Comparison of ENCODE assay signal across 9 cellular contexts in the genomic region with DNA sequence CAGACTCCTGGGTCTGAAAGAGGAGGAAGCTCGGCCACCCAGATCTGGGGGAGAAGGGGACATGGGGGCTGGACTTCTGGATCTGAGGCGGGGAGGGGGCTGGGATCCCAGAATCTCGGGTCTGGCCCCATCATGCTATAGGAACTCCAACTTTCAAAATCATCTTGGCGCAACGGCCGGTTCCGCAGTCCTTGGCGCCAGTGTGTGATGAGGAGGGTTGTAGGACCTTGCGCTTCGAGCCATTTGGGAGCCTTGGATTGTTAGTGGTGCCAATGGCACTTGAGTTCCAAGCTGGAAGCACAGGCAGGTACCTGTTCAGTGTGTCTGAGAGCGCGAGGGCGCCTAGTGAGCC. TPM values are rescaled to one million over a fixed set of nuclear protein-coding genes. Genes with fewer than 3 reads are reported as not detected.
A peak's percentile ranks its signal among the peaks of the same experiment; 100 is the strongest.
DNase-seq lines count a peak whose midpoint lies in the region; ATAC-seq lines count a peak whose summit lies in the region.
"Had no signal": no experiment of that assay in that cellular context is flagged by ENCODE, and none has a peak within 500 bp of the region (broad histone marks: within the 10 kb centered on the region; RNA-seq: fewer than 3 reads in every experiment).

No MANE protein-coding gene starts in this region.

- peak overlapping the region; percentile 66 for H3K9ac ChIP-seq in iPS-18a (ENCODE audit: low read length)

- H3K36me3 ChIP-seq in iPS-18a (ENCODE audit: control insufficient read depth, low read depth, low read length): no peaks in the 10 kb centered on the region

- no peak for ATAC-seq in activated CD8-positive, alpha-beta T cell treated with anti-CD3 and anti-CD28 coated beads, Interleukin-2, amount 10 ng/mL, durations not matched to agents 7 days and 5 days
- no peak for ATAC-seq in stimulated activated naive CD8-positive, alpha-beta T cell treated with anti-CD3 and anti-CD28 coated beads, Interleukin-15, amount 100 ng/mL, for 72 hours
- ATAC-seq in HG02973 (IDR thresholded peaks at IDR 0.05; ENCODE audit: unreplicated experiment): no peak

- no peaks in the 10 kb centered on the region for H3K27me3 Mint-ChIP-seq in activated CD8-positive, alpha-beta T cell treated with anti-CD3 and anti-CD28 coated beads, Interleukin-2, amount 10 ng/mL, durations not matched to agents 7 days and 5 days (ENCODE audit: low read depth)
- no peaks in the 10 kb centered on the region for H3K27me3 Mint-ChIP-seq in stimulated activated naive CD8-positive, alpha-beta T cell treated with anti-CD3 and anti-CD28 coated beads, Interleukin-15, amount 100 ng/mL, for 72 hours

- H3K27ac Mint-ChIP-seq in activated CD8-positive, alpha-beta T cell treated with anti-CD3 and anti-CD28 coated beads, Interleukin-2, amount 10 ng/mL, durations not matched to agents 7 days and 5 days: peak overlapping the region; percentile 96
- peak overlapping the region; percentile 94 to 98 for H3K27ac Mint-ChIP-seq in stimulated activated naive CD8-positive, alpha-beta T cell treated with anti-CD3 and anti-CD28 coated beads, Interleukin-15, amount 100 ng/mL, for 72 hours

- H3K4me1 ChIP-seq in iPS-18a (ENCODE audit: control insufficient read depth, low read depth, low read length): no peaks in the 10 kb centered on the region

- peak overlapping the region; percentile 92 for H3K4me3 Mint-ChIP-seq in activated CD8-positive, alpha-beta T cell treated with anti-CD3 and anti-CD28 coated beads, Interleukin-2, amount 10 ng/mL, durations not matched to agents 7 days and 5 days
- H3K4me3 Mint-ChIP-seq in stimulated activated naive CD8-positive, alpha-beta T cell treated with anti-CD3 and anti-CD28 coated beads, Interleukin-15, amount 100 ng/mL, for 72 hours: peak overlapping the region; percentile 90 to 92

- no peaks in the 10 kb centered on the region for H3K27me3 ChIP-seq in iPS-18a (ENCODE audit: control insufficient read depth, insufficient read depth, low read length)

- peak overlapping the region; percentile 85 for H3K4me3 ChIP-seq in iPS-18a (ENCODE audit: low read length)

- POLR2A ChIA-PET in activated CD8-positive, alpha-beta T cell treated with anti-CD3 and anti-CD28 coated beads, Interleukin-2, amount 10 ng/mL, durations not matched to agents 7 days and 5 days (lab: Charles Lee): interaction anchor here (0.6 to 3.4 kb wide), 11 partner anchors 9 to 451 kb away, joined by 3 to 16 read pairs (median 4); partner anchors contain the start of gene PPP1R15A

- H3K4me1 Mint-ChIP-seq in activated CD8-positive, alpha-beta T cell treated with anti-CD3 and anti-CD28 coated beads, Interleukin-2, amount 10 ng/mL, durations not matched to agents 7 days and 5 days (ENCODE audit: low read depth): peaks cover 51% of the 10 kb centered on the region
- peaks cover 74% of the 10 kb centered on the region for H3K4me1 Mint-ChIP-seq in stimulated activated naive CD8-positive, alpha-beta T cell treated with anti-CD3 and anti-CD28 coated beads, Interleukin-15, amount 100 ng/mL, for 72 hours

- peak; percentile 43 for DNase-seq in DMS53 (lab: John Stamatoyannopoulos, UW)
- DNase-seq in DMS53 treated with DMSO at 0.1 percent for 48 hours (lab: John Stamatoyannopoulos, UW; ENCODE audit: unreplicated experiment): no peak
- no peak for DNase-seq in activated CD8-positive, alpha-beta T cell treated with anti-CD3 and anti-CD28 coated beads, Interleukin-2, amount 10 ng/mL, durations not matched to agents 7 days and 5 days
- DNase-seq in stimulated activated naive CD8-positive, alpha-beta T cell treated with anti-CD3 and anti-CD28 coated beads, Interleukin-15, amount 100 ng/mL, for 72 hours: no peak
- no peak for DNase-seq in KG1 (lab: John Stamatoyannopoulos, UW)
- no peak for DNase-seq in GOT3 (lab: John Stamatoyannopoulos, UW)

- no peaks in the 10 kb centered on the region for H3K9me3 Mint-ChIP-seq in activated CD8-positive, alpha-beta T cell treated with anti-CD3 and anti-CD28 coated beads, Interleukin-2, amount 10 ng/mL, durations not matched to agents 7 days and 5 days (ENCODE audit: insufficient read depth)
- no peaks in the 10 kb centered on the region for H3K9me3 Mint-ChIP-seq in stimulated activated naive CD8-positive, alpha-beta T cell treated with anti-CD3 and anti-CD28 coated beads, Interleukin-15, amount 100 ng/mL, for 72 hours

- CTCF ChIA-PET in activated CD8-positive, alpha-beta T cell treated with anti-CD3 and anti-CD28 coated beads, Interleukin-2, amount 10 ng/mL, durations not matched to agents 7 days and 5 days (lab: Charles Lee): interaction anchor here (0.7 to 3.5 kb wide), 44 partner anchors 8 to 646 kb away, joined by 3 to 96 read pairs (median 4); partner anchors contain the start of genes BCAT2, CA11, DBP and HSD17B14

- H3K27ac ChIP-seq in iPS-18a (ENCODE audit: low read length): peak overlapping the region; percentile 46

- H3K36me3 Mint-ChIP-seq in activated CD8-positive, alpha-beta T cell treated with anti-CD3 and anti-CD28 coated beads, Interleukin-2, amount 10 ng/mL, durations not matched to agents 7 days and 5 days (ENCODE audit: low read depth): peaks cover 23% of the 10 kb centered on the region

- H3K9me3 ChIP-seq in iPS-18a (ENCODE audit: control insufficient read depth, low read depth, low read length): no peaks in the 10 kb centered on the region

RNA-seq across cellular contexts. Expression of gene RUVBL2, which starts 0.3 kb away (rescaled TPM):
- total RNA-seq in activated CD8-positive, alpha-beta T cell treated with anti-CD3 and anti-CD28 coated beads, Interleukin-2, amount 10 ng/mL, durations not matched to agents 7 days and 5 days: 100 to 1,000 TPM; 105 to 106 TPM

RNA-seq across cellular contexts. Expression of gene GYS1, which starts 0.9 kb away (rescaled TPM):
- 10 to 100 TPM; 54.7 to 57.9 TPM for total RNA-seq in activated CD8-positive, alpha-beta T cell treated with anti-CD3 and anti-CD28 coated beads, Interleukin-2, amount 10 ng/mL, durations not matched to agents 7 days and 5 days

RNA-seq across cellular contexts. Expression of gene LHB, which starts 22.9 kb away (rescaled TPM):
- total RNA-seq in activated CD8-positive, alpha-beta T cell treated with anti-CD3 and anti-CD28 coated beads, Interleukin-2, amount 10 ng/mL, durations not matched to agents 7 days and 5 days: not detected

RNA-seq across cellular contexts. Expression of gene FTL, which starts 28.9 kb away (rescaled TPM):
- 1,000 to 10,000 TPM in 1 of 2 experiments, 100 to 1,000 TPM in 1; 971 to 1,027 TPM for total RNA-seq in activated CD8-positive, alpha-beta T cell treated with anti-CD3 and anti-CD28 coated beads, Interleukin-2, amount 10 ng/mL, durations not matched to agents 7 days and 5 days

RNA-seq across cellular contexts. Expression of gene CGB3, which starts 30.1 kb away (rescaled TPM):
- not detected for total RNA-seq in activated CD8-positive, alpha-beta T cell treated with anti-CD3 and anti-CD28 coated beads, Interleukin-2, amount 10 ng/mL, durations not matched to agents 7 days and 5 days
- total RNA-seq: pulmonary artery endothelial cell had no signal
